In the genomic region with DNA sequence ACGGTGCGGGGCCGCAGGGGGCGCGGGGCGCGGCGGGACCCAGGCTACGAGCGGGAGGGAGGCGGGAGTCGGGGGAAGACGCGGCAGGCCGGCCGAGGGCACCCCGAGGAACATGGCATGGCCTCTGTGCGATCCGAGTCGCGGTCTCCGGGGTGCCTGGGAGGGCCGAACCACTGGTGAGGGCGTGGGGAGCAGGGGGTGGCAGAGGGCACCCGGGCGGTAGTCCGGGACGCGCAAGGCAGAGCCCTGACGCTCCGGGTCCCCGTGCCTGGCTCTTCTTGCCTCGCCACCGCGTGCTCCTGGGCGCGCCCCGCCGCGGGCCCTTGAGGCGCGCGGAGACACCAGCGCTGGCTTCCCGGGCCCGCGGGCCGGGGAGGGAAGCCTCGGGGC, we compare ENCODE assay signal across 8 cellular contexts. TPM values are rescaled to one million over a fixed set of nuclear protein-coding genes. Genes with fewer than 3 reads are reported as not detected.
A peak's percentile ranks its signal among the peaks of the same experiment; 100 is the strongest.
DNase-seq lines count a peak whose midpoint lies in the region; TF ChIP-seq lines count a peak whose summit lies in the region.

No MANE protein-coding gene starts in this region.

- no peaks in the 10 kb centered on the region for H3K9me3 ChIP-seq in neuron (ENCODE audit: low read length)

- peaks cover 41% of the 10 kb centered on the region for H3K4me1 ChIP-seq in neuron (ENCODE audit: insufficient read depth, low read length)

- H3K27me3 ChIP-seq in neuron (ENCODE audit: insufficient read depth, low read length), result no peaks in the 10 kb centered on the region

- H3K36me3 ChIP-seq in neuron (ENCODE audit: insufficient read depth, low read length), result peaks cover 66% of the 10 kb centered on the region

- no peak for TF ChIP-seq CTCF in epithelial cell of esophagus (IDR thresholded peaks at IDR 0.05; ENCODE audit: insufficient read depth, low read depth, low read length, missing control alignments)

- H3K4me3 ChIP-seq in Jurkat, Clone E6-1 (ENCODE audit: low read length), result peak overlapping the region; percentile 64
- H3K4me3 ChIP-seq in epithelial cell of esophagus (ENCODE audit: low read length), result peak overlapping the region; percentile 53
- peak overlapping the region; percentile 98 for H3K4me3 ChIP-seq in neuron (ENCODE audit: low read length)

- DNase-seq in COLO668 (lab: John Stamatoyannopoulos, UW; ENCODE audit: unreplicated experiment) (peak; percentile 75), epithelial cell of esophagus (ENCODE audit: low read depth) (no peak), NCI-H510A (lab: John Stamatoyannopoulos, UW) (no peak), SKM-1 treated with dmso at 0.1 percent for 144 hours (lab: John Stamatoyannopoulos, UW; ENCODE audit: unreplicated experiment) (no peak), NCI-H187 (lab: John Stamatoyannopoulos, UW) (no peak), KG1 (lab: John Stamatoyannopoulos, UW) (no peak)
- DNase-seq in Jurkat, Clone E6-1 (ENCODE audit: low read depth, low spot score), result no peak

- no peak overlapping the region for H2AFZ ChIP-seq in neuron (ENCODE audit: low read depth, low read length)

RNA-seq across cellular contexts. Expression of a gene that starts 4.2 kb away (rescaled TPM):
- polyA plus RNA-seq in Jurkat, Clone E6-1 (2012; ENCODE audit: insufficient read depth, insufficient read length), result 2.1 TPM
